In genomic region chr3:160661660-160662059, GRCh38 we compare ENCODE assay signal across 14 cellular contexts. TPM values are rescaled to one million over a fixed set of nuclear protein-coding genes. Genes with fewer than 3 reads are reported as not detected.
DNase-seq lines count a peak whose midpoint lies in the region; ATAC-seq and TF ChIP-seq lines count a peak whose summit lies in the region.
"Had no signal": no experiment of that assay in that cellular context is flagged by ENCODE, and none has a peak within 500 bp of the region (broad histone marks: within the 10 kb centered on the region; RNA-seq: fewer than 3 reads in every experiment).

No MANE protein-coding gene starts in this region.

- intact Hi-C loops in sigmoid colon (cut with DNase I) = no loop called here

- H3K27me3 ChIP-seq in ectodermal cell (ENCODE audit: control insufficient read depth, insufficient read depth, low read length, poor library complexity, severe bottlenecking) = no peaks in the 10 kb centered on the region
- H3K27me3 ChIP-seq in sigmoid colon = no peaks in the 10 kb centered on the region

- peak overlapping the region; percentile 28 for H3K27ac ChIP-seq in ectodermal cell (ENCODE audit: insufficient read depth, low read depth, low read length, poor library complexity, severe bottlenecking)
- no peak overlapping the region for H3K27ac ChIP-seq in sigmoid colon
- H3K27ac ChIP-seq: lower lobe of right lung, parathyroid adenoma had no signal

- H3K4me3 ChIP-seq in ectodermal cell (ENCODE audit: insufficient read depth, low read depth, low read length) (no peak overlapping the region), sigmoid colon (no peak overlapping the region)
- H3K4me3 ChIP-seq: lower lobe of right lung, MG63 had no signal

- H3K36me3 ChIP-seq in ectodermal cell (ENCODE audit: control insufficient read depth, insufficient read depth, low read length) (no peaks in the 10 kb centered on the region), sigmoid colon (no peaks in the 10 kb centered on the region)
- H3K36me3 ChIP-seq: lower lobe of right lung, MG63 had no signal

- peaks cover 10% of the 10 kb centered on the region for H3K4me1 ChIP-seq in ectodermal cell (ENCODE audit: control insufficient read depth, insufficient read depth, low read length)
- H3K4me1 ChIP-seq in sigmoid colon = no peaks in the 10 kb centered on the region
- H3K4me1 ChIP-seq: lower lobe of right lung, parathyroid adenoma had no signal

- no peak for TF ChIP-seq CTCF in sigmoid colon (IDR thresholded peaks at IDR 0.05)

- H3K9me3 ChIP-seq in ectodermal cell (ENCODE audit: control insufficient read depth, low read length) (no peaks in the 10 kb centered on the region), sigmoid colon (no peaks in the 10 kb centered on the region)
- H3K9me3 ChIP-seq: lower lobe of right lung, MG63 had no signal

- ATAC-seq in GM19324 (IDR thresholded peaks at IDR 0.05; ENCODE audit: low FRiP score, unreplicated experiment) (no peak), GM21825 (IDR thresholded peaks at IDR 0.05; ENCODE audit: unreplicated experiment) (no peak)
- ATAC-seq: lower lobe of right lung had no signal

- DNase-seq in Daoy (ENCODE audit: low read depth) (peak; percentile 33), H4 (ENCODE audit: low spot score) (peak; percentile 74), NCI-H2107 (lab: John Stamatoyannopoulos, UW) (peak; percentile 65), sigmoid colon (no peak)
- no peak for DNase-seq in activated CD4-positive, CD25-positive, alpha-beta regulatory T cell treated with anti-CD3 and anti-CD28 coated beads, Interleukin-2, amount 50 U/mL, for 72 hours
- DNase-seq: activated gamma-delta T cell, erythroblast, hippocampal formation, lower lobe of right lung, MG63 had no signal

- TF ChIP-seq POLR2A in sigmoid colon (IDR thresholded peaks at IDR 0.05) = no peak

- no peak for TF ChIP-seq EP300 in sigmoid colon (IDR thresholded peaks at IDR 0.05)

- no CpG with 5 or more reads among the region's 1 CpG for WGBS in ectodermal cell, 2 experiments
- WGBS in sigmoid colon, 2 donors = 50 to 78% methylated on average over 1 of the region's 1 CpG

RNA-seq across cellular contexts. Expression of gene ARL14, which starts 15.3 kb away (rescaled TPM):
- total RNA-seq in Daoy (2014; rRNA removed; shearing (Covaris generic)) = 1.7 and 4.5 TPM in 2 replicates
- 0.47 and 1.4 TPM in 2 replicates for total RNA-seq in H4 (2014; rRNA removed; shearing (Covaris generic))
- not detected for polyA plus RNA-seq in ectodermal cell (2013, experiment 1 of 4)
- not detected for polyA plus RNA-seq in ectodermal cell (2013, experiment 2 of 4)
- not detected for polyA plus RNA-seq in ectodermal cell (2013, experiment 3 of 4)
- polyA plus RNA-seq in ectodermal cell (2013, experiment 4 of 4) = not detected
- not detected for total RNA-seq in sigmoid colon
- polyA plus RNA-seq in sigmoid colon = 100 to 1,000 TPM in 2 of 3 donors, 10 to 100 TPM in 1; 23.3 to 144 (median 109) TPM
- total RNA-seq: lower lobe of right lung had no signal

Comparison
In these comparisons a context has a peak if more than half of its experiments do, and no peak if none do; other contexts are left out.
1. DNase-seq: peak in Daoy (single experiment), H4 (single experiment) and NCI-H2107 (single experiment); none in activated CD4-positive, CD25-positive, alpha-beta regulatory T cell treated with anti-CD3 and anti-CD28 coated beads, Interleukin-2, amount 50 U/mL, for 72 hours (single experiment) and sigmoid colon (single experiment).